In genomic region chr6:35601331-35602132, GRCh38 we compare ENCODE assay signal across 8 cellular contexts.
DNase-seq lines count a peak whose midpoint lies in the region; ATAC-seq lines count a peak whose summit lies in the region.

No MANE protein-coding gene starts in this region.

- peak; percentile 64 for ATAC-seq in left lobe of liver
- ATAC-seq in HG02763 (IDR thresholded peaks at IDR 0.05; ENCODE audit: unreplicated experiment), result no peak

- peak; percentile 30 for DNase-seq in activated CD4-positive, CD25-positive, alpha-beta regulatory T cell treated with anti-CD3 and anti-CD28 coated beads, Interleukin-2, amount 50 U/mL, for 16 hours (ENCODE audit: low read depth, low spot score)
- DNase-seq in activated CD4-positive, CD25-positive, alpha-beta regulatory T cell treated with anti-CD3 and anti-CD28 coated beads, Interleukin-2, amount 50 U/mL, for 72 hours, result no peak
- DNase-seq in T-helper 22 cell (ENCODE audit: low read depth) (peak; percentile 66), cerebellar cortex (ENCODE audit: low spot score) (peak; percentile 48), left lobe of liver (ENCODE audit: low spot score) (no peak), NCI-H187 treated with DMSO at 0.1 percent for 48 hours (lab: John Stamatoyannopoulos, UW) (no peak)
- DNase-seq in stimulated activated CD4-positive, alpha-beta T cell treated with anti-CD3 and anti-CD28 coated beads, TNF-alpha, amount 100 ng/mL, for 24 hours (ENCODE audit: low read depth in 3 of 3), result peak in 2 of 3 experiments; percentile 21 to 32

Comparison
In these comparisons a context has a peak if more than half of its experiments do, and no peak if none do; other contexts are left out.
1. DNase-seq: peak in activated CD4-positive, CD25-positive, alpha-beta regulatory T cell treated with anti-CD3 and anti-CD28 coated beads, Interleukin-2, amount 50 U/mL, for 16 hours (single experiment), T-helper 22 cell (single experiment), cerebellar cortex (single experiment) and stimulated activated CD4-positive, alpha-beta T cell treated with anti-CD3 and anti-CD28 coated beads, TNF-alpha, amount 100 ng/mL, for 24 hours (2 of 3); none in activated CD4-positive, CD25-positive, alpha-beta regulatory T cell treated with anti-CD3 and anti-CD28 coated beads, Interleukin-2, amount 50 U/mL, for 72 hours (single experiment), left lobe of liver (single experiment) and NCI-H187 treated with DMSO at 0.1 percent for 48 hours (single experiment).